ENCODE assay signal across 1 cellular context in genomic region chr20:3043381-3043780, GRCh38.
TF ChIP-seq lines count a peak whose summit lies in the region.

Gene GNRH2 (plus strand): TSS chr20:3043622. CDS start chr20:3044415, 793 bp downstream.

TF ChIP-seq in HEK293, 187 proteins besides CTCF, POLR2A, EP300 and RAD21 (continued from another document):
- no peak for TF ChIP-seq ZNF280D (tag by site-specific recombination; IDR thresholded peaks at IDR 0.05)
- no peak for TF ChIP-seq ZSCAN5A (tag by site-specific recombination; IDR thresholded peaks at IDR 0.05)
- no peak for TF ChIP-seq SCRT2 (tag by site-specific recombination; IDR thresholded peaks at IDR 0.05)
- no peak for TF ChIP-seq HOXC10 (CRISPR knock-in tag; IDR thresholded peaks at IDR 0.05)
- TF ChIP-seq PRDM2 (tag by site-specific recombination; IDR thresholded peaks at IDR 0.05; ENCODE audit: borderline replicate concordance) = no peak
- TF ChIP-seq ZNF518A (tag by site-specific recombination; conservative IDR thresholded peaks at IDR 0.05; ENCODE audit: low read depth) = no peak
- TF ChIP-seq ZNF426 (tag by site-specific recombination; IDR thresholded peaks at IDR 0.05) = no peak
- no peak for TF ChIP-seq ZSCAN30 (tag by site-specific recombination; IDR thresholded peaks at IDR 0.05)
- TF ChIP-seq ZNF664 (tag by site-specific recombination; IDR thresholded peaks at IDR 0.05) = no peak
